ENCODE assay signal across 7 cellular contexts in the genomic region with DNA sequence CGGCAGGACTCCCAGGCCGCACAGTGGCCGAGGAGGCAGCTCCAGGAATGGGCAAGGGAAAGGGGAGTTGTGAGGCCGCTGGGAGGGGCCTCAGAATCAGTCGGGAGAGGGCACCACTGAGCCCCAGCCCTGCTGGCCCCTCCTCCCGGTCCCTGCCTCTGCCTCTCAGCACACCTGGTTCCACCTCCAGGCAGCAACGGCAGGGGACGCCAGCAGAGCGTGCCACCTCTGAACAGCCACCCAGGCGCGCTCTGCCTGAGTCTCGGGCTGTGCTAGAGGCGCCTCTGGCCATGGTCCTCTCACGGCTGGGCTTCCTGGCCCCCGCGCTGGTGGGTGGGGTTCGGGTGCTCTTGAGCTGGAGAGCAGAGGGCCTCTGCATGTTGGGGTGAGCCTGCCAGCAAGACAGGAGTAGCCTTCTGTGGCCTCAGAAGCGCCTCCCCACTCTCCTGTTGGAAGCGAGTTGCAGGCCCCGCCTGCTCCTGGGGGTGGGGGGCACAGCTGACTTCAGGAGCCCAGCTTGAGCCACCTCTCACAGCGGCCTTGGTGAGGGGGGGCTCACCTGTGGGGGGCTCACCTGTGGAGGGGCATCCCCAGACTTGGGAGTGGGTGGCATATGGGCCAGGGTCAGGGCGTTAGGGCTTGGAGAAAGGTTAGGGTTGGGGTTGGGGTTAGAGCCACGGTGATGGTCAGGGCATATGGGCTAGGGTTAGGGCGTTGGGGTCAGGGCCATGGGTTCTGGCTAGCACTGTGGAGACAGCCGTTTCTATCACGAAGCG. TPM values are rescaled to one million over a fixed set of nuclear protein-coding genes. Genes with fewer than 3 reads are reported as not detected.
DNase-seq lines count a peak whose midpoint lies in the region; ATAC-seq lines count a peak whose summit lies in the region.

No MANE protein-coding gene starts in this region.

- ATAC-seq in HG03342 (IDR thresholded peaks at IDR 0.05; ENCODE audit: unreplicated experiment) (peak; percentile 65), GM21786 (IDR thresholded peaks at IDR 0.05; ENCODE audit: unreplicated experiment) (no peak)
- ATAC-seq in naive thymus-derived CD4-positive, alpha-beta T cell, result peak; percentile 45

- POLR2A ChIA-PET in naive thymus-derived CD4-positive, alpha-beta T cell (lab: Charles Lee), result interaction anchor here (1.1 to 1.3 kb wide), 2 partner anchors 121 to 192 kb away, joined by 4 read pairs; no protein-coding TSS in a partner anchor

- H3K36me3 Mint-ChIP-seq in naive thymus-derived CD4-positive, alpha-beta T cell, result no peaks in the 10 kb centered on the region

- H3K27ac Mint-ChIP-seq in naive thymus-derived CD4-positive, alpha-beta T cell, result no peak overlapping the region

- H3K27me3 ChIP-seq in naive thymus-derived CD4-positive, alpha-beta T cell (ENCODE audit: control insufficient read depth in 2 of 2, insufficient read depth in 2 of 2, low read length in 2 of 2), result no peaks in the 10 kb centered on the region

- no peaks in the 10 kb centered on the region for H3K9me3 ChIP-seq in naive thymus-derived CD4-positive, alpha-beta T cell (ENCODE audit: control insufficient read depth in 2 of 3, low read length in 3 of 3)

- H3K4me3 Mint-ChIP-seq in naive thymus-derived CD4-positive, alpha-beta T cell, result no peak overlapping the region

- in situ Hi-C loops in G401 (cut with HindIII; ENCODE audit: low sequenced_read_pairs), result no loop called here

- H3K9me3 Mint-ChIP-seq in naive thymus-derived CD4-positive, alpha-beta T cell, result no peaks in the 10 kb centered on the region

- intact Hi-C loops in naive thymus-derived CD4-positive, alpha-beta T cell (cut with micrococcal nuclease), result loop anchor here (1.0 to 5.0 kb wide), 2 partner anchors 64 to 121 kb away; no protein-coding TSS in a partner anchor

- CTCF ChIA-PET in naive thymus-derived CD4-positive, alpha-beta T cell (lab: Charles Lee), result interaction anchor here (0.6 kb wide), 1 partner anchor 129 kb away, joined by 3 read pairs; no protein-coding TSS in a partner anchor

- H3K27me3 Mint-ChIP-seq in naive thymus-derived CD4-positive, alpha-beta T cell, result no peaks in the 10 kb centered on the region

- DNase-seq in G401 (ENCODE audit: low spot score) (peak; percentile 55), NCI-H1930 (lab: John Stamatoyannopoulos, UW) (no peak), superior temporal gyrus (ENCODE audit: extremely low spot score) (no peak)
- peak in 7 of 9 donors; percentile 12 to 52 (median 34) for DNase-seq in naive thymus-derived CD4-positive, alpha-beta T cell

- peak overlapping the region; percentile 14 for H3K27ac ChIP-seq in angular gyrus (ENCODE audit: low read depth, low read length)
- H3K27ac ChIP-seq in naive thymus-derived CD4-positive, alpha-beta T cell (ENCODE audit: low read depth, low read length), result no peak overlapping the region

- H3K4me1 Mint-ChIP-seq in naive thymus-derived CD4-positive, alpha-beta T cell, result peaks cover 0 to 1% (median 0%) of the 10 kb centered on the region in 7 donors

- H3K36me3 ChIP-seq in naive thymus-derived CD4-positive, alpha-beta T cell (ENCODE audit: control insufficient read depth in 2 of 3, insufficient read depth in 3 of 3, low read length in 3 of 3), result no peaks in the 10 kb centered on the region

- no peaks in the 10 kb centered on the region for H3K4me1 ChIP-seq in naive thymus-derived CD4-positive, alpha-beta T cell (ENCODE audit: control insufficient read depth in 2 of 2, insufficient read depth in 2 of 2, low read length in 2 of 2)

- no peak overlapping the region for H3K4me3 ChIP-seq in naive thymus-derived CD4-positive, alpha-beta T cell (ENCODE audit: low read length)

RNA-seq across cellular contexts. Expression of a gene that starts 32.8 kb away (rescaled TPM):
- 27.4 and 39.9 TPM in 2 replicates for total RNA-seq in G401 (2014; rRNA removed; shearing (Covaris generic))
- total RNA-seq in naive thymus-derived CD4-positive, alpha-beta T cell, result 10 to 100 TPM; 38.4 to 59.8 (median 51.2) TPM
- polyA plus RNA-seq in naive thymus-derived CD4-positive, alpha-beta T cell, result 10 to 100 TPM; 37.6 to 53.8 TPM

Comparison
In these comparisons a context has a peak if more than half of its experiments do, and no peak if none do; other contexts are left out.
1. DNase-seq: peak in G401 (single experiment) and naive thymus-derived CD4-positive, alpha-beta T cell (7 of 9); none in NCI-H1930 (0 of 2) and superior temporal gyrus (single experiment).